ENCODE assay signal across 1 cellular context in genomic region chr11:37394236-37394870, GRCh38.
TF ChIP-seq lines count a peak whose summit lies in the region.

No MANE protein-coding gene starts in this region.

TF ChIP-seq in GM12878, 131 proteins besides CTCF, POLR2A, EP300 and RAD21 (continued from another document):
- peak; percentile 43; the same call in 1 of the 2 replicates for TF ChIP-seq CEBPZ (IDR thresholded peaks at IDR 0.05; ENCODE audit: low read depth, low read length)
